14 cellular contexts compared by ENCODE assay signal in genomic region chr18:48000701-48001100, GRCh38.
DNase-seq lines count a peak whose midpoint lies in the region; ATAC-seq and TF ChIP-seq lines count a peak whose summit lies in the region.
"Had no signal": no experiment of that assay in that cellular context is flagged by ENCODE, and none has a peak within 500 bp of the region (broad histone marks: within the 10 kb centered on the region; RNA-seq: fewer than 3 reads in every experiment).

No MANE protein-coding gene starts in this region.

- H3K79me2 ChIP-seq in Loucy (ENCODE audit: insufficient read depth, low read length) = no peaks in the 10 kb centered on the region

- H3K36me3 ChIP-seq in BLaER1 treated with 17β-estradiol and CSF1 and Interleukin-3, amounts not matched to agents 10 nM and 100 nM = no peaks in the 10 kb centered on the region
- H3K36me3 ChIP-seq in Loucy (ENCODE audit: insufficient read depth, low read length) = no peaks in the 10 kb centered on the region

- peaks cover 47 to 90% (median 83%) of the 10 kb centered on the region in 10 experiments for H3K4me1 ChIP-seq in BLaER1 treated with 17β-estradiol and CSF1 and Interleukin-3, amounts not matched to agents 10 nM and 100 nM
- H3K4me1 ChIP-seq in Loucy (ENCODE audit: insufficient read depth, low read length, poor library complexity, severe bottlenecking) = peaks cover 41% of the 10 kb centered on the region

- H3K9ac ChIP-seq in BLaER1 treated with 17β-estradiol and CSF1 and Interleukin-3, amounts not matched to agents 10 nM and 100 nM = no peak overlapping the region
- peak overlapping the region; percentile 20 for H3K9ac ChIP-seq in Loucy (ENCODE audit: low read depth, low read length, poor library complexity, severe bottlenecking)

- CTCF ChIA-PET in CD4-positive, alpha-beta T cell (lab: Charles Lee) = no interaction called here

- intact Hi-C loops in left colon (cut with DNase I, micrococcal nuclease) = no loop called here
- intact Hi-C loops in CD4-positive, alpha-beta T cell (cut with DNase I, micrococcal nuclease) = no loop called here

- POLR2A ChIA-PET in CD4-positive, alpha-beta T cell (lab: Charles Lee) = no interaction called here

- H3K9me3 Mint-ChIP-seq in CD4-positive, alpha-beta T cell = peaks cover 11% of the 10 kb centered on the region

- no peak overlapping the region for H3K27ac Mint-ChIP-seq in CD4-positive, alpha-beta T cell
- H3K27ac Mint-ChIP-seq: CD8-positive, alpha-beta T cell; H9 had no signal

- H3K9me2 ChIP-seq in Loucy (replicated peaks; ENCODE audit: low read depth, low read length) = no peaks in the 10 kb centered on the region

- no peak for TF ChIP-seq CTCF in Loucy (conservative IDR thresholded peaks at IDR 0.05; ENCODE audit: low read length)
- no peak for TF ChIP-seq CTCF in CD4-positive, alpha-beta T cell (IDR thresholded peaks at IDR 0.05)

- H3K9me3 ChIP-seq in BLaER1 treated with 17β-estradiol and CSF1 and Interleukin-3, amounts not matched to agents 10 nM and 100 nM (replicated peaks in 1 of 11) = peaks cover 0 to 26% (median 6%) of the 10 kb centered on the region in 11 experiments; a peak in 13 of 22 replicates
- 0 out of 2 replicates have a peak, but pooled peaks cover 3% of the 10 kb centered on the region for H3K9me3 ChIP-seq in Loucy (ENCODE audit: insufficient read depth, low read depth, low read length)
- peaks cover 6% of the 10 kb centered on the region for H3K9me3 ChIP-seq in CD4-positive, alpha-beta T cell (ENCODE audit: control insufficient read depth, low read length)

- H3K4me3 ChIP-seq in BLaER1 treated with 17β-estradiol and CSF1 and Interleukin-3, amounts not matched to agents 10 nM and 100 nM = no peak overlapping the region
- no peak overlapping the region for H3K4me3 ChIP-seq in Loucy (ENCODE audit: low read length, poor library complexity, severe bottlenecking)

- no peaks in the 10 kb centered on the region for H3K27me3 ChIP-seq in BLaER1 treated with 17β-estradiol and CSF1 and Interleukin-3, amounts not matched to agents 10 nM and 100 nM
- H3K27me3 ChIP-seq in Loucy (ENCODE audit: insufficient read depth, low read length, poor library complexity, severe bottlenecking) = no peaks in the 10 kb centered on the region
- no peaks in the 10 kb centered on the region for H3K27me3 ChIP-seq in CD4-positive, alpha-beta T cell (ENCODE audit: control insufficient read depth, insufficient read depth, low read length)

- no peaks in the 10 kb centered on the region for H3K4me1 Mint-ChIP-seq in CD4-positive, alpha-beta T cell (ENCODE audit: low read depth)

- H2AFZ ChIP-seq in Loucy (ENCODE audit: low read length) = no peak overlapping the region

- H3F3A ChIP-seq in Loucy (ENCODE audit: low read depth) = peaks cover 5% of the 10 kb centered on the region; the same call in 1 of the 2 replicates

- H4K20me1 ChIP-seq in BLaER1 treated with 17β-estradiol and CSF1 and Interleukin-3, amounts not matched to agents 10 nM and 100 nM = no peaks in the 10 kb centered on the region
- H4K20me1 ChIP-seq in Loucy (ENCODE audit: insufficient read depth, low read length, poor library complexity, severe bottlenecking) = no peaks in the 10 kb centered on the region

- H3K27ac ChIP-seq in BLaER1 treated with 17β-estradiol and CSF1 and Interleukin-3, amounts not matched to agents 10 nM and 100 nM = peak overlapping the region in 7 of 11 experiments; percentile 57 to 85 (median 71); a peak in 12 of 22 replicates
- H3K27ac ChIP-seq in CD4-positive, alpha-beta T cell (ENCODE audit: low read depth, low read length) = no peak overlapping the region

- ATAC-seq in left colon (peak; percentile 54), HG03342 (IDR thresholded peaks at IDR 0.05; ENCODE audit: unreplicated experiment) (no peak), HG02938 (IDR thresholded peaks at IDR 0.05; ENCODE audit: unreplicated experiment) (no peak)
- no peak for ATAC-seq in CD4-positive, alpha-beta T cell (ENCODE audit: poor library complexity)
- ATAC-seq: CD8-positive, alpha-beta T cell; HepG2 had no signal

- H3K36me3 Mint-ChIP-seq in CD4-positive, alpha-beta T cell (ENCODE audit: low read depth) = no peaks in the 10 kb centered on the region
- H3K36me3 Mint-ChIP-seq: CD8-positive, alpha-beta T cell had no signal

- H3K4me2 ChIP-seq in BLaER1 treated with 17β-estradiol and CSF1 and Interleukin-3, amounts not matched to agents 10 nM and 100 nM = peak overlapping the region in 9 of 11 experiments; percentile 16 to 92 (median 79); a peak in 15 of 22 replicates
- peak overlapping the region; percentile 49 for H3K4me2 ChIP-seq in Loucy (ENCODE audit: low read depth, low read length, poor library complexity, severe bottlenecking)

- no peak overlapping the region for H3K4me3 Mint-ChIP-seq in CD4-positive, alpha-beta T cell
- H3K4me3 Mint-ChIP-seq: CD8-positive, alpha-beta T cell; H9 had no signal

- DNase-seq in left colon = peak; percentile 56 to 61
- no peak for DNase-seq in CD4-positive, alpha-beta T cell
- DNase-seq in AG08395 (ENCODE audit: low spot score) = no peak
- DNase-seq: COR-L47, DMS153, DND-41, GOT3, H9 had no signal

- no peaks in the 10 kb centered on the region for H3K27me3 Mint-ChIP-seq in CD4-positive, alpha-beta T cell

Comparison
In these comparisons a context has a peak if more than half of its experiments do, and no peak if none do; other contexts are left out.
1. DNase-seq: peak in left colon (2 of 2); none in CD4-positive, alpha-beta T cell (0 of 10) and AG08395 (single experiment).